ENCODE assay signal across 10 cellular contexts in the genomic region with DNA sequence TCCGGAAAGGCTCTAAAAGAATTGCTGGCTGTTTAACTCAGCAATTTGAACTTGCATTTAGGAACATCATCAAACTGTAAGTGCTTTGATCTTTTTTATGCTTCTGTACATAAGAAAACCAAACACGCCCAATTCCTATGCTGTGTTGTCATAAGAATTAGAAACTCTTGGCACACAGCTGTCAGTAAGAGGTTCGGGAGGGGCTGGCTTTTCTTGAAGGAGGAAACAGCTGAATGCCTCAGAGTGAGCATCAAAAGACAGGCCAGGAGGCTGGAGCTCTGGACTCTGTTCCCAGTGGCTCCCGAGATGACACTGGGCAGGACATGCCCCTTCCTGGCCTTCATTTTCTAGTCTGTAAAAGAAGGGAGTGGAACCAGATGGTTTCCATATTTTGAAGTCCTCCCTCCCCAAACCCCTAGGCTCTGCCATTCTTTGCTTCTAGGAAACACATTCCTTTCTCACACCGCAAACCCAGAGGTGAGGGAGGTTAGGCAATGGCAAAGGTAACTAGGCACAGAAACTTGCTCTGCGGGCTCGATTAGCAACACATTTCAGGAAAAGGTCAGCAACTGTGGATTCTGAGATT.
A peak's percentile ranks its signal among the peaks of the same experiment; 100 is the strongest.
DNase-seq lines count a peak whose midpoint lies in the region; ATAC-seq, FAIRE-seq and TF ChIP-seq lines count a peak whose summit lies in the region.
"Had no signal": no experiment of that assay in that cellular context is flagged by ENCODE, and none has a peak within 500 bp of the region (broad histone marks: within the 10 kb centered on the region; RNA-seq: fewer than 3 reads in every experiment).

No MANE protein-coding gene starts in this region.

- peaks cover 2% of the 10 kb centered on the region for H3K27me3 Mint-ChIP-seq in activated CD8-positive, alpha-beta T cell treated with anti-CD3 and anti-CD28 coated beads for 36 hours
- peaks cover 47% of the 10 kb centered on the region for H3K27me3 Mint-ChIP-seq in T-helper 17 cell

- H3K9me3 ChIP-seq in mesodermal cell (ENCODE audit: control insufficient read depth, low read length) (no peaks in the 10 kb centered on the region), T-helper 17 cell (ENCODE audit: control insufficient read depth, low read length, poor library complexity, severe bottlenecking) (no peaks in the 10 kb centered on the region)

- H3K4me3 ChIP-seq in AG04449 (ENCODE audit: low read depth, low read length) (no peak overlapping the region), bronchial epithelial cell (ENCODE audit: low read depth, low read length) (no peak overlapping the region), mesodermal cell (ENCODE audit: extremely low read depth, insufficient read depth, low read length, poor library complexity, severe bottlenecking) (no peak overlapping the region)

- no peak for ATAC-seq in activated CD8-positive, alpha-beta T cell treated with anti-CD3 and anti-CD28 coated beads for 36 hours
- ATAC-seq in T-helper 17 cell: no peak

- H3K4me3 Mint-ChIP-seq in activated CD8-positive, alpha-beta T cell treated with anti-CD3 and anti-CD28 coated beads for 36 hours: no peak overlapping the region
- H3K4me3 Mint-ChIP-seq in T-helper 17 cell: no peak overlapping the region

- TF ChIP-seq CTCF in AG04449 (IDR thresholded peaks at IDR 0.05; ENCODE audit: insufficient read depth, low read length, missing control alignments): no peak
- TF ChIP-seq CTCF in bronchial epithelial cell (IDR thresholded peaks at IDR 0.05; ENCODE audit: insufficient read depth, low read length, severe bottlenecking): no peak
- TF ChIP-seq CTCF in activated CD8-positive, alpha-beta T cell treated with anti-CD3 and anti-CD28 coated beads for 36 hours (IDR thresholded peaks at IDR 0.05): no peak

- no peaks in the 10 kb centered on the region for H3K4me1 Mint-ChIP-seq in activated CD8-positive, alpha-beta T cell treated with anti-CD3 and anti-CD28 coated beads for 36 hours (ENCODE audit: low read depth)
- H3K4me1 Mint-ChIP-seq in T-helper 17 cell: no peaks in the 10 kb centered on the region

- POLR2A ChIA-PET in AG04449 (lab: Yijun Ruan, JAX): interaction anchor here (1.3 to 1.4 kb wide), 2 partner anchors 22 to 62 kb away, joined by 5 read pairs; no protein-coding TSS in a partner anchor
- POLR2A ChIA-PET in activated CD8-positive, alpha-beta T cell treated with anti-CD3 and anti-CD28 coated beads for 36 hours (lab: Charles Lee): interaction anchor here (0.6 kb wide), 1 partner anchor 129 kb away, joined by 3 read pairs; no protein-coding TSS in a partner anchor

- WGBS in mesodermal cell (ENCODE audit: insufficient coverage in 2 of 2), 2 experiments: 83 to 86% methylated on average over 4 to 6 of the region's 7 CpGs

- no peaks in the 10 kb centered on the region for H3K36me3 Mint-ChIP-seq in activated CD8-positive, alpha-beta T cell treated with anti-CD3 and anti-CD28 coated beads for 36 hours (ENCODE audit: low read depth)
- H3K36me3 Mint-ChIP-seq in T-helper 17 cell (ENCODE audit: low read depth): no peaks in the 10 kb centered on the region

- no peaks in the 10 kb centered on the region for H3K27me3 ChIP-seq in bronchial epithelial cell (ENCODE audit: control insufficient read depth, insufficient read depth, low read length)

- H3K27ac ChIP-seq in mesodermal cell (ENCODE audit: low read depth, low read length, severe bottlenecking): peak overlapping the region; percentile 60

- intact Hi-C loops in activated CD8-positive, alpha-beta T cell treated with anti-CD3 and anti-CD28 coated beads for 36 hours (cut with micrococcal nuclease): no loop called here

- no peak for FAIRE-seq in HTR-8/SVneo (lab: Jason Lieb, UNC)
- FAIRE-seq in bronchial epithelial cell (lab: Jason Lieb, UNC): no peak
- FAIRE-seq: endothelial cell of umbilical vein had no signal

- H3K4me1 ChIP-seq in mesodermal cell (ENCODE audit: control insufficient read depth, insufficient read depth, low read length, poor library complexity, severe bottlenecking): peaks cover 30% of the 10 kb centered on the region

- no peak overlapping the region for H3K27ac Mint-ChIP-seq in activated CD8-positive, alpha-beta T cell treated with anti-CD3 and anti-CD28 coated beads for 36 hours
- H3K27ac Mint-ChIP-seq in T-helper 17 cell: no peak overlapping the region

- H3K36me3 ChIP-seq in bronchial epithelial cell (ENCODE audit: control insufficient read depth, insufficient read depth, low read length) (no peaks in the 10 kb centered on the region), mesodermal cell (ENCODE audit: control insufficient read depth, insufficient read depth, low read length) (no peaks in the 10 kb centered on the region)

- DNase-seq in AG04449 (ENCODE audit: low read depth, low spot score) (peak; percentile 79), HTR-8/SVneo (ENCODE audit: insufficient read length, low spot score) (peak; percentile 68), bronchial epithelial cell (ENCODE audit: low read depth) (peak; percentile 98), T-helper 17 cell (no peak), NCI-H345 treated with DMSO at 0.1 percent for 48 hours (lab: John Stamatoyannopoulos, UW; ENCODE audit: unreplicated experiment) (no peak)
- DNase-seq in activated CD8-positive, alpha-beta T cell treated with anti-CD3 and anti-CD28 coated beads for 36 hours: no peak
- no peak for DNase-seq in activated naive CD4-positive, alpha-beta T cell treated with Interleukin-2 at 50 U/mL for 16 hours
- DNase-seq: activated CD4-positive, alpha-beta T cell treated with anti-CD3 and anti-CD28 coated beads, Interleukin-2, amount 50 U/mL, for 1 hour had no signal

- no peaks in the 10 kb centered on the region for H3K9me3 Mint-ChIP-seq in activated CD8-positive, alpha-beta T cell treated with anti-CD3 and anti-CD28 coated beads for 36 hours

- CTCF ChIA-PET in AG04449 (lab: Yijun Ruan, JAX): interaction anchor here (1.1 to 3.7 kb wide), 3 partner anchors 9 to 140 kb away, joined by 3 to 17 read pairs (median 6); no protein-coding TSS in a partner anchor
- CTCF ChIA-PET in activated CD8-positive, alpha-beta T cell treated with anti-CD3 and anti-CD28 coated beads for 36 hours (lab: Charles Lee): no interaction called here

Comparison
In these comparisons a context has a peak if more than half of its experiments do, and no peak if none do; other contexts are left out.
1. DNase-seq: peak in AG04449 (single experiment), HTR-8/SVneo (single experiment) and bronchial epithelial cell (single experiment); none in activated CD8-positive, alpha-beta T cell treated with anti-CD3 and anti-CD28 coated beads for 36 hours (single experiment), activated naive CD4-positive, alpha-beta T cell treated with Interleukin-2 at 50 U/mL for 16 hours (single experiment), T-helper 17 cell (0 of 3) and NCI-H345 treated with DMSO at 0.1 percent for 48 hours (single experiment).